8 cellular contexts compared by ENCODE assay signal in the genomic region with DNA sequence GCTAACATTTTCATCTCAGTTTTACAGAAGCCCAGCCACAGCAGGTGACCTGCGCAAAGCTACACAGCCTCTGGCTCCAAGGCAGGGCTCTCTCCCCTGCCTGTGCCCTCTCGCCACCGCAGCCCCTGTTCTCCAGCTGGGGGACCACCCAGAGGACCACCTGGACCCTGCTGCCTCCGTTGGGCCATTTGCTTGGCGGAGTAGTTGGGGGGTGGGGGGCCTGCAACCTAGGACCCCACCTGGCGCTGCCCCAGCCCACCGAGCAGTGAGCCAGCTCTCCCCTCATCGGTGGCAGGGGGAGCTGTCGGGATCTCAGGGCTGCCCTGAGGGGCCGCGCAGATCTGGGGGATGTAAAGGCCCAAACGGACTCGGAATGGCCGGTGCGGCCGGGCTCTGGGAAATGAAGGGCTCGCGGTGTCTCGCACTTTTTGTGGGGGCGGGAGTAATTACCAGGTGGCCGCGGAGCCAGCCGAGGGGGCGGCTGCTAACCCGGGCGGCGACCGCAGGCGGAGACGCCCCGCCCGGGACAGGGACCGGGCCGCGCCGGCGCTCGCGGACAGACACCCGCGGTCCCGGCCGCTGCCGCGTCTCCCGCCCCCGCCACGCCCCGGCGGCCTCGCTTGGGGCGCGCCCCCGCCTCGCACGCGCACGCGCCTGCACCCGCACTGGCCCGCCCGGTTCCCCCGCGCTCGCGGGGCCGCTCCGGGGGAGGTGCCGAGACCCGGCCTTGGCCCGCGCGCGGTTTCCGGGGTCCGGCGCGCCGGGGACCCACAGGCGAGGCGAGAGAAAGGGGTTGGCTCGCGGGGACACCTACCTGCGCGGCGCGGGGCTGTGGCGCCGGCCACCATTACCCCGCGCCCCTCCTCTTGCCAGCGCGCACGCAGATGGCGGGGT. TPM values are rescaled to one million over a fixed set of nuclear protein-coding genes. Genes with fewer than 3 reads are reported as not detected.
DNase-seq lines count a peak whose midpoint lies in the region; ATAC-seq, FAIRE-seq and TF ChIP-seq lines count a peak whose summit lies in the region.

No MANE protein-coding gene starts in this region.

- H3K9ac ChIP-seq in keratinocyte (ENCODE audit: control insufficient read depth, extremely low read depth, insufficient read depth, low read length) = peak overlapping the region; percentile 68

- H3K36me3 ChIP-seq in Peyer's patch (no peaks in the 10 kb centered on the region), keratinocyte (ENCODE audit: control insufficient read depth in 2 of 2, extremely low read depth in 1 of 2, insufficient read depth in 2 of 2, low read length in 2 of 2) (no peaks in the 10 kb centered on the region)

- H2AFZ ChIP-seq in keratinocyte (ENCODE audit: control insufficient read depth, low read length) = peak overlapping the region; percentile 62

- H3K27ac ChIP-seq in Peyer's patch (peak overlapping the region; percentile 54 to 79 (median 69)), keratinocyte (ENCODE audit: control insufficient read depth, insufficient read depth, low read length) (no peak overlapping the region)

- peak overlapping the region; percentile 42 to 78 (median 64) for H3K4me3 ChIP-seq in Peyer's patch
- peak overlapping the region; percentile 44 to 64 (median 51) for H3K4me3 ChIP-seq in keratinocyte (ENCODE audit: control insufficient read depth in 2 of 3, extremely low read depth in 1 of 3, insufficient read depth in 2 of 3, low read depth in 1 of 3, low read length in 3 of 3)

- TF ChIP-seq CTCF in Peyer's patch (IDR thresholded peaks at IDR 0.05) (no peak), keratinocyte (optimal IDR thresholded peaks at IDR 0.05 in 1 of 3, IDR thresholded peaks at IDR 0.05 in 1 of 3, conservative IDR thresholded peaks at IDR 0.05 in 1 of 3; ENCODE audit: extremely low read depth in 1 of 3, insufficient read depth in 2 of 3, low read length in 3 of 3) (peak in 1 of 3 experiments; percentile 6)

- H3K27ac Mint-ChIP-seq in stimulated activated naive B cell treated with anti-CD40 and anti-IgM and Interleukin-4, amounts not matched to agents 10 μg/mL and 1 μg/mL and 100 μg/mL, for 72 hours = no peak overlapping the region

- H3K4me2 ChIP-seq in keratinocyte (ENCODE audit: control insufficient read depth, extremely low read depth, insufficient read depth, low read depth, low read length) = peak overlapping the region; percentile 84

- dilution Hi-C loops in keratinocyte (cut with MboI; ENCODE audit: extremely low pct_ligation_motif_present, low sequenced_read_pairs) = no loop called here

- DNase-seq in stimulated activated CD4-positive, alpha-beta T cell treated with anti-CD3 and anti-CD28 coated beads, Interleukin-12 subunit alpha, Interleukin-12 subunit beta, amount 100 ng/mL, for 4 hours = peak; percentile 46
- DNase-seq in stimulated activated CD4-positive, alpha-beta T cell treated with anti-CD3 and anti-CD28 coated beads, Interleukin-2, amount 100 ng/mL, for 48 hours = no peak
- DNase-seq in Peyer's patch (peak in 2 of 3 donors; percentile 72 to 74), T47D (ENCODE audit: low read depth in 1 of 2, low spot score in 1 of 2) (peak; percentile 69 to 73), keratinocyte (ENCODE audit: low read depth, low spot score) (no peak), SHP77 treated with DMSO at 0.1 percent for 48 hours (lab: John Stamatoyannopoulos, UW) (no peak)
- no peak for DNase-seq in stimulated activated naive B cell treated with anti-CD40 and anti-IgM and Interleukin-4, amounts not matched to agents 10 μg/mL and 1 μg/mL and 100 μg/mL, for 72 hours

- H3K36me3 Mint-ChIP-seq in stimulated activated naive B cell treated with anti-CD40 and anti-IgM and Interleukin-4, amounts not matched to agents 10 μg/mL and 1 μg/mL and 100 μg/mL, for 72 hours = no peaks in the 10 kb centered on the region

- TF ChIP-seq POLR2A in Peyer's patch (IDR thresholded peaks at IDR 0.05) = no peak

- H3K79me2 ChIP-seq in keratinocyte (ENCODE audit: control insufficient read depth, insufficient read depth, low read length) = no peaks in the 10 kb centered on the region

- H3K4me3 Mint-ChIP-seq in stimulated activated naive B cell treated with anti-CD40 and anti-IgM and Interleukin-4, amounts not matched to agents 10 μg/mL and 1 μg/mL and 100 μg/mL, for 72 hours = peak overlapping the region; percentile 76 to 85

- no peaks in the 10 kb centered on the region for H4K20me1 ChIP-seq in keratinocyte (ENCODE audit: control insufficient read depth, extremely low read depth, insufficient read depth, low read length)

- in situ Hi-C loops in T47D (cut with HindIII; ENCODE audit: low pct_unique_long_range_greater_than_20kb, low sequenced_read_pairs) = no loop called here

- H3K4me1 ChIP-seq in Peyer's patch (peaks cover 5 to 52% (median 26%) of the 10 kb centered on the region in 4 donors), keratinocyte (ENCODE audit: control insufficient read depth, extremely low read depth, insufficient read depth, low read length) (peaks cover 14% of the 10 kb centered on the region)

- peaks cover 37 to 66% of the 10 kb centered on the region in 2 donors for H3K4me1 Mint-ChIP-seq in stimulated activated naive B cell treated with anti-CD40 and anti-IgM and Interleukin-4, amounts not matched to agents 10 μg/mL and 1 μg/mL and 100 μg/mL, for 72 hours

- no peaks in the 10 kb centered on the region for H3K9me3 Mint-ChIP-seq in stimulated activated naive B cell treated with anti-CD40 and anti-IgM and Interleukin-4, amounts not matched to agents 10 μg/mL and 1 μg/mL and 100 μg/mL, for 72 hours

- H3K27me3 ChIP-seq in Peyer's patch (no peaks in the 10 kb centered on the region), keratinocyte (ENCODE audit: control insufficient read depth, extremely low read depth, insufficient read depth, low read length) (no peaks in the 10 kb centered on the region)

- ATAC-seq in stimulated activated naive B cell treated with anti-CD40 and anti-IgM and Interleukin-4, amounts not matched to agents 10 μg/mL and 1 μg/mL and 100 μg/mL, for 72 hours (replicated peaks) = peak; percentile 33 to 48
- ATAC-seq in GM18907 (IDR thresholded peaks at IDR 0.05; ENCODE audit: unreplicated experiment) = no peak

- no peak for FAIRE-seq in keratinocyte (lab: Jason Lieb, UNC)

- no peaks in the 10 kb centered on the region for H3K27me3 Mint-ChIP-seq in stimulated activated naive B cell treated with anti-CD40 and anti-IgM and Interleukin-4, amounts not matched to agents 10 μg/mL and 1 μg/mL and 100 μg/mL, for 72 hours

- no peaks in the 10 kb centered on the region for H3K9me1 ChIP-seq in keratinocyte (ENCODE audit: control insufficient read depth, extremely low read depth, insufficient read depth, low read length)

- no peaks in the 10 kb centered on the region for H3K9me3 ChIP-seq in Peyer's patch
- no peaks in the 10 kb centered on the region for H3K9me3 ChIP-seq in keratinocyte (ENCODE audit: control insufficient read depth, low read depth, low read length)

RNA-seq across cellular contexts. Expression of a gene that starts 8.6 kb away (rescaled TPM):
- total RNA-seq in Peyer's patch = 1 to 10 TPM in 2 of 4 donors, not detected in 2; 1.5 to 1.7 TPM
- 1.2 to 5.7 TPM (median 2.3 TPM) in 3 replicates for polyA plus RNA-seq in keratinocyte
- polyA plus RNA-seq in keratinocyte (2011; ENCODE audit: low read depth) = not detected
- 1.4 and 3.2 TPM in 2 replicates for polyA plus RNA-seq in keratinocyte (2011; cell fraction: cytosol; rRNA removed)
- 5.6 and 8.3 TPM in 2 replicates for polyA plus RNA-seq in keratinocyte (2011; cell fraction: nucleus; rRNA removed)
- polyA plus RNA-seq in keratinocyte (2012; ENCODE audit: low replicate concordance) = 0.47 and 2.7 TPM in 2 replicates
- 1.6 to 13.5 TPM (median 9.7 TPM) in 3 replicates for polyA minus RNA-seq in keratinocyte
- polyA minus RNA-seq in keratinocyte (2011; cell fraction: cytosol; rRNA and poly(A)+ RNA removed) = 8.8 TPM
- 4.7 and 5.3 TPM in 2 replicates for polyA minus RNA-seq in keratinocyte (2011; cell fraction: nucleus; rRNA and poly(A)+ RNA removed)

Comparison
In these comparisons a context has a peak if more than half of its experiments do, and no peak if none do; other contexts are left out.
1. DNase-seq: peak in stimulated activated CD4-positive, alpha-beta T cell treated with anti-CD3 and anti-CD28 coated beads, Interleukin-12 subunit alpha, Interleukin-12 subunit beta, amount 100 ng/mL, for 4 hours (single experiment), Peyer's patch (2 of 3) and T47D (2 of 2); none in stimulated activated CD4-positive, alpha-beta T cell treated with anti-CD3 and anti-CD28 coated beads, Interleukin-2, amount 100 ng/mL, for 48 hours (0 of 2), keratinocyte (single experiment), stimulated activated naive B cell treated with anti-CD40 and anti-IgM and Interleukin-4, amounts not matched to agents 10 μg/mL and 1 μg/mL and 100 μg/mL, for 72 hours (single experiment) and SHP77 treated with DMSO at 0.1 percent for 48 hours (single experiment).